Comparison of ENCODE assay signal across 8 cellular contexts in the genomic region with DNA sequence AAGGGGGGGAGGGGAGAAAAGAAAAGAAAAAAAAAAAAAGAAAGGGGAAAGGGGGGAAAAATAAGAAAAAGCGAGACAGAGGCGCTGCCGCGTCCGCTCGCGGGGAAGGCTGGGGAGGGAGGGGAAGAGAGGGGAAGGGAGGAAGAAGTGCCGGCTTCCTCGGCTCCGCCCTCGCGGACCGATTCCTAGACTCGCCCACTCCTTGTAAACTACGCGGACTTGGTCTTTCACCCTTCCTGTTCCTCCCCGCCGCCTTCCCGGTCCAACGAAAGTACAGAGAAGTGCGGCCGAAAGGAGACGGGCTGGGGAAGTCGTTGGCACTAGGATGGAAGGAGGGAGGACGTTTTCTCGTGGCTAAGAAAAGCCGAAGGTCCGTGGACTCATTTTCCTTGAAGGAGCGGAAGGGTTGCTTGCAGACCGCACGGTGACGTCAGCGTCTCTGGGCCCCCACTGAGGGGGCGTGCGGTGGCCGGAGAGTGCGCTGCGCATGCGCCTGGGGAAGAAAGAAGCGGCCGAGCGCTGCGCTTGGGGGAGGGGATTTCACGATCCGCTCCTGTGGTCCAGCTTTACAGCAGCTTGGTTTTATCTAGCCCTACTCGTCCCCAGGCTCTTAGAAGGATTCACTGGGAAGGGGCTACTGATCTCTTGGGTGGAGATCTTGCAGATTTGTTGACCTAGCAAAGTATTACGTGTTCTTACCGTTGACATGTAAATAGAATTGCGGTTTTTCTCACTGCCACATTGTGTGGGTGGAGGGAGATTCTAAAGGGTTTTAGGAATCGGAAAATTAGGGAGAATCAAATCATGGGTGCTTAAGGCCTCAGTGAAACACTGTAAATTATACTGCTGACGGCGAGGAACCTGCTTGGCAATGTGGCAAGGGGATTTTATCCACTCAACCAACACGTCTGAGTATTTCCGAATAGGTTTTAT. TPM values are rescaled to one million over a fixed set of nuclear protein-coding genes. Genes with fewer than 3 reads are reported as not detected.
DNase-seq lines count a peak whose midpoint lies in the region; ATAC-seq and TF ChIP-seq lines count a peak whose summit lies in the region.

A gene with protein sequence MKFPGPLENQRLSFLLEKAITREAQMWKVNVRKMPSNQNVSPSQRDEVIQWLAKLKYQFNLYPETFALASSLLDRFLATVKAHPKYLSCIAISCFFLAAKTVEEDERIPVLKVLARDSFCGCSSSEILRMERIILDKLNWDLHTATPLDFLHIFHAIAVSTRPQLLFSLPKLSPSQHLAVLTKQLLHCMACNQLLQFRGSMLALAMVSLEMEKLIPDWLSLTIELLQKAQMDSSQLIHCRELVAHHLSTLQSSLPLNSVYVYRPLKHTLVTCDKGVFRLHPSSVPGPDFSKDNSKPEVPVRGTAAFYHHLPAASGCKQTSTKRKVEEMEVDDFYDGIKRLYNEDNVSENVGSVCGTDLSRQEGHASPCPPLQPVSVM (minus strand): TSS at position 121 of the 933 bp plus-strand sequence. CDS start 9,627 bp downstream, outside the sequence.

- peaks cover 63% of the 10 kb centered on the region for H3K79me2 ChIP-seq in SK-N-SH (ENCODE audit: insufficient read depth)

- peak within 1 kb of the TSS; percentile 96 to 99 for H3K27ac ChIP-seq in SK-N-SH (ENCODE audit: low read depth in 2 of 2, low read length in 1 of 2)

- POLR2A ChIA-PET in SK-N-SH (lab: Yijun Ruan, JAX) = interaction anchor here (1.0 to 1.6 kb wide), 3 partner anchors 9 to 82 kb away, joined by 3 to 5 read pairs (median 4); no protein-coding TSS in a partner anchor

- H3K9ac ChIP-seq in SK-N-SH = peak within 1 kb of the TSS; percentile 98

- peak; percentile 40 to 50; a peak in 2 of 4 replicates for TF ChIP-seq EP300 in SK-N-SH (IDR thresholded peaks at IDR 0.05; ENCODE audit: borderline replicate concordance in 1 of 2, low read depth in 1 of 2, low read length in 1 of 2)

- H3K9me2 ChIP-seq in SK-N-SH = no peaks in the 10 kb centered on the region

- TF ChIP-seq RAD21 in SK-N-SH (IDR thresholded peaks at IDR 0.05; ENCODE audit: low read length) = no peak

- peaks cover 38% of the 10 kb centered on the region for H4K20me1 ChIP-seq in SK-N-SH (ENCODE audit: insufficient read depth)

- H3K27me3 ChIP-seq in GM06990 (replicated peaks; ENCODE audit: control insufficient read depth, insufficient read depth, low read length) (no peaks in the 10 kb centered on the region), SK-N-SH (ENCODE audit: insufficient read depth) (no peaks in the 10 kb centered on the region)

- no peaks in the 10 kb centered on the region for H3K36me3 ChIP-seq in GM06990 (ENCODE audit: control insufficient read depth, insufficient read depth, low read length)
- H3K36me3 ChIP-seq in SK-N-SH (replicated peaks in 1 of 2; ENCODE audit: control insufficient read depth in 1 of 2, insufficient read depth in 2 of 2, low read length in 1 of 2) = peaks cover 0 to 6% of the 10 kb centered on the region in 2 experiments

- peaks cover 5% of the 10 kb centered on the region for H3F3A ChIP-seq in SK-N-SH (replicated peaks; ENCODE audit: insufficient read depth)

- CTCF ChIA-PET in SK-N-SH (lab: Yijun Ruan, JAX) = interaction anchor here (4.8 kb wide), 1 partner anchor 20 kb away, joined by 18 read pairs; no protein-coding TSS in a partner anchor

- peak within 1 kb of the TSS; percentile 75; the same call in 1 of the 2 replicates for H2AFZ ChIP-seq in SK-N-SH (ENCODE audit: low read depth)

- H3K9me3 ChIP-seq in SK-N-SH = no peaks in the 10 kb centered on the region

- peak within 1 kb of the TSS; percentile 94 for H3K4me2 ChIP-seq in SK-N-SH

- TF ChIP-seq CTCF in GM06990 (IDR thresholded peaks at IDR 0.05; ENCODE audit: insufficient read depth, low read length, poor library complexity, severe bottlenecking) (no peak), SK-N-SH (IDR thresholded peaks at IDR 0.05) (no peak)

- peak; percentile 68 for ATAC-seq in HG02588 (IDR thresholded peaks at IDR 0.05; ENCODE audit: unreplicated experiment)

- 3% methylated on average over 45 of the region's 54 CpGs for WGBS in SK-N-SH (ENCODE audit: low lambda C conversion rate)

- DNase-seq in GM06990 (ENCODE audit: extremely low read depth, insufficient read length) = peak; percentile 99
- DNase-seq in NCI-H1092 (lab: John Stamatoyannopoulos, UW) = peak; percentile 94
- peak; percentile 94 for DNase-seq in SK-N-SH
- DNase-seq in activated naive CD4-positive, alpha-beta T cell treated with anti-CD3 and anti-CD28 coated beads, Interleukin-2, amount 50 U/mL, for 16 hours = peak; percentile 89
- peak; percentile 92 for DNase-seq in germinal center (ENCODE audit: low spot score)
- peak in 55 of 56 donors; percentile 56 to 100 (median 95) for DNase-seq in nucleus accumbens (lab: John Stamatoyannopoulos, UW)
- peak; percentile 97 for DNase-seq in superior temporal gyrus (ENCODE audit: extremely low spot score)

- peak within 1 kb of the TSS; percentile 68 for H3K4me3 ChIP-seq in GM06990 (replicated peaks; ENCODE audit: low read depth, low read length)
- H3K4me3 ChIP-seq in SK-N-SH (ENCODE audit: low read depth in 2 of 2, low read length in 1 of 2) = peak within 1 kb of the TSS; percentile 68 to 83

- H3K4me1 ChIP-seq in SK-N-SH (ENCODE audit: control insufficient read depth in 1 of 2, insufficient read depth in 2 of 2, low read depth in 1 of 2, low read length in 1 of 2) = peaks cover 4 to 9% of the 10 kb centered on the region in 2 experiments; a peak in 2 of 4 replicates

TF ChIP-seq in SK-N-SH, 30 proteins besides CTCF, POLR2A, EP300 and RAD21 (continues in another document):
- no peak for TF ChIP-seq RCOR1 (IDR thresholded peaks at IDR 0.05; ENCODE audit: low read length)
- TF ChIP-seq FOXJ3 (CRISPR knock-in tag; IDR thresholded peaks at IDR 0.05) = 0 out of 2 replicates have a peak, but pooled peaks have one; percentile 24
- peak; percentile 96 for TF ChIP-seq CHD2 (IDR thresholded peaks at IDR 0.05; ENCODE audit: low read length, partially characterized antibody)
- TF ChIP-seq TCF12 (IDR thresholded peaks at IDR 0.05) = peak; percentile 22
- TF ChIP-seq, protein P1, sequence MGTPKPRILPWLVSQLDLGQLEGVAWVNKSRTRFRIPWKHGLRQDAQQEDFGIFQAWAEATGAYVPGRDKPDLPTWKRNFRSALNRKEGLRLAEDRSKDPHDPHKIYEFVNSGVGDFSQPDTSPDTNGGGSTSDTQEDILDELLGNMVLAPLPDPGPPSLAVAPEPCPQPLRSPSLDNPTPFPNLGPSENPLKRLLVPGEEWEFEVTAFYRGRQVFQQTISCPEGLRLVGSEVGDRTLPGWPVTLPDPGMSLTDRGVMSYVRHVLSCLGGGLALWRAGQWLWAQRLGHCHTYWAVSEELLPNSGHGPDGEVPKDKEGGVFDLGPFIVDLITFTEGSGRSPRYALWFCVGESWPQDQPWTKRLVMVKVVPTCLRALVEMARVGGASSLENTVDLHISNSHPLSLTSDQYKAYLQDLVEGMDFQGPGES (IDR thresholded peaks at IDR 0.05; ENCODE audit: low read depth, low read length) = no peak
- peak; percentile 45; the same call in 1 of the 2 replicates for TF ChIP-seq FOSL2 (IDR thresholded peaks at IDR 0.05; ENCODE audit: borderline replicate concordance, low read depth)
- no peak for TF ChIP-seq FOXM1 (IDR thresholded peaks at IDR 0.05; ENCODE audit: low read depth)
- TF ChIP-seq, protein P2, sequence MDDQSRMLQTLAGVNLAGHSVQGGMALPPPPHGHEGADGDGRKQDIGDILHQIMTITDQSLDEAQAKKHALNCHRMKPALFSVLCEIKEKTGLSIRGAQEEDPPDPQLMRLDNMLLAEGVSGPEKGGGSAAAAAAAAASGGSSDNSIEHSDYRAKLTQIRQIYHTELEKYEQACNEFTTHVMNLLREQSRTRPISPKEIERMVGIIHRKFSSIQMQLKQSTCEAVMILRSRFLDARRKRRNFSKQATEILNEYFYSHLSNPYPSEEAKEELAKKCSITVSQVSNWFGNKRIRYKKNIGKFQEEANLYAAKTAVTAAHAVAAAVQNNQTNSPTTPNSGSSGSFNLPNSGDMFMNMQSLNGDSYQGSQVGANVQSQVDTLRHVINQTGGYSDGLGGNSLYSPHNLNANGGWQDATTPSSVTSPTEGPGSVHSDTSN (IDR thresholded peaks at IDR 0.05) = peak; percentile 84
- peak; percentile 95 for TF ChIP-seq NRF1 (IDR thresholded peaks at IDR 0.05; ENCODE audit: low read depth, low read length)
- TF ChIP-seq, protein P3, sequence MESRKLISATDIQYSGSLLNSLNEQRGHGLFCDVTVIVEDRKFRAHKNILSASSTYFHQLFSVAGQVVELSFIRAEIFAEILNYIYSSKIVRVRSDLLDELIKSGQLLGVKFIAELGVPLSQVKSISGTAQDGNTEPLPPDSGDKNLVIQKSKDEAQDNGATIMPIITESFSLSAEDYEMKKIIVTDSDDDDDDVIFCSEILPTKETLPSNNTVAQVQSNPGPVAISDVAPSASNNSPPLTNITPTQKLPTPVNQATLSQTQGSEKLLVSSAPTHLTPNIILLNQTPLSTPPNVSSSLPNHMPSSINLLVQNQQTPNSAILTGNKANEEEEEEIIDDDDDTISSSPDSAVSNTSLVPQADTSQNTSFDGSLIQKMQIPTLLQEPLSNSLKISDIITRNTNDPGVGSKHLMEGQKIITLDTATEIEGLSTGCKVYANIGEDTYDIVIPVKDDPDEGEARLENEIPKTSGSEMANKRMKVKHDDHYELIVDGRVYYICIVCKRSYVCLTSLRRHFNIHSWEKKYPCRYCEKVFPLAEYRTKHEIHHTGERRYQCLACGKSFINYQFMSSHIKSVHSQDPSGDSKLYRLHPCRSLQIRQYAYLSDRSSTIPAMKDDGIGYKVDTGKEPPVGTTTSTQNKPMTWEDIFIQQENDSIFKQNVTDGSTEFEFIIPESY (IDR thresholded peaks at IDR 0.05; ENCODE audit: borderline replicate concordance, low read depth) = no peak
- peak; percentile 46; the same call in 1 of the 2 replicates for TF ChIP-seq GATA2 (CRISPR knock-in tag; IDR thresholded peaks at IDR 0.05)
- 0 out of 2 replicates have a peak, but pooled peaks have one; percentile 7 for TF ChIP-seq TEAD4 (IDR thresholded peaks at IDR 0.05; ENCODE audit: borderline replicate concordance, insufficient read depth)
- peak; percentile 85 for TF ChIP-seq POLR2AphosphoS5 (IDR thresholded peaks at IDR 0.05; ENCODE audit: low read depth, low read length)
- peak; percentile 17; the same call in 1 of the 2 replicates for TF ChIP-seq SIN3A (IDR thresholded peaks at IDR 0.05; ENCODE audit: borderline replicate concordance, low read depth, low read length)
- TF ChIP-seq NFIC (IDR thresholded peaks at IDR 0.05; ENCODE audit: borderline replicate concordance) = no peak
- peak; percentile 39; the same call in 1 of the 2 replicates for TF ChIP-seq MXI1 (IDR thresholded peaks at IDR 0.05; ENCODE audit: low read depth, low read length)
- no peak for TF ChIP-seq RXRA (IDR thresholded peaks at IDR 0.05; ENCODE audit: borderline replicate concordance, low read depth)
- TF ChIP-seq JUND (IDR thresholded peaks at IDR 0.05) = peak; percentile 69
- peak; percentile 44 for TF ChIP-seq RFX5 (IDR thresholded peaks at IDR 0.05; ENCODE audit: low read length)

RNA-seq across cellular contexts. Expression of the gene that starts here (rescaled TPM):
- 56.8 and 61.8 TPM in 2 replicates for polyA plus RNA-seq in SK-N-SH (2012; rRNA removed)
- 79.8 and 82.4 TPM in 2 replicates for polyA plus RNA-seq in SK-N-SH (2012; cell fraction: cytosol; rRNA removed)
- 15.0 and 31.1 TPM in 2 replicates for polyA plus RNA-seq in SK-N-SH (2012; cell fraction: nucleus; rRNA removed)

Comparison
In these comparisons a context has a peak if more than half of its experiments do, and no peak if none do; other contexts are left out.
1. Peak in every context shown above with its lines: DNase-seq, ATAC-seq, H3K4me3 ChIP-seq and H3K27ac ChIP-seq.